Comparison of ENCODE assay signal across 15 cellular contexts in the genomic region with DNA sequence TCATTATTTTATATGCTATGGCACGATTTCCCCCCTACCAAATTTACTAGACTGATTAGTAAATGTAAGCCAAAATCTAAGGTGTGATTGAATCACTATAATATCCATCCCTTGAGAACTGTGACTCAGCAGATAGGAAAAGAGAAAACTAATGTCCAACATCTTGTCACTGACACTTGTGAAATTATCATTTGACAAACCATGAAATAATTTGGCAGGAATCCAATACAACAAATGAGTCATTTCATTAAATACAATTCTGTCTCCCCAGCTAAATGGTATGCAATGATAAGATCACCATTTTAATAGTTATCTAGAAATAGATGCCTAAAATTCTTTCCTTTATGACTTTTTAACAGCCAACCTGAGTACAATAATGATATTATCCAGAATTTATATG.
A peak's percentile ranks its signal among the peaks of the same experiment; 100 is the strongest.
DNase-seq lines count a peak whose midpoint lies in the region; FAIRE-seq and TF ChIP-seq lines count a peak whose summit lies in the region.
"Had no signal": no experiment of that assay in that cellular context is flagged by ENCODE, and none has a peak within 500 bp of the region (broad histone marks: within the 10 kb centered on the region; RNA-seq: fewer than 3 reads in every experiment).

No MANE protein-coding gene starts in this region.

- H3K27ac ChIP-seq in kidney (ENCODE audit: low read depth in 2 of 2, low read length in 2 of 2) = no peak overlapping the region
- H3K27ac ChIP-seq in transverse colon = no peak overlapping the region
- H3K27ac ChIP-seq: Peyer's patch had no signal

- H3K4me3 ChIP-seq in bronchial epithelial cell (ENCODE audit: low read depth, low read length) (no peak overlapping the region), kidney (ENCODE audit: low read length in 2 of 2) (no peak overlapping the region), transverse colon (no peak overlapping the region)
- H3K4me3 ChIP-seq: Peyer's patch had no signal

- H3K36me3 ChIP-seq in bronchial epithelial cell (ENCODE audit: control insufficient read depth, insufficient read depth, low read length) = no peaks in the 10 kb centered on the region
- no peaks in the 10 kb centered on the region for H3K36me3 ChIP-seq in kidney (ENCODE audit: control insufficient read depth in 1 of 2, insufficient read depth in 2 of 2, low read length in 2 of 2)
- H3K36me3 ChIP-seq in transverse colon = no peaks in the 10 kb centered on the region
- H3K36me3 ChIP-seq: Peyer's patch had no signal

- TF ChIP-seq CTCF in bronchial epithelial cell (IDR thresholded peaks at IDR 0.05; ENCODE audit: insufficient read depth, low read length, severe bottlenecking) (no peak), kidney (IDR thresholded peaks at IDR 0.05; ENCODE audit: borderline replicate concordance, extremely low read depth, insufficient read depth) (no peak), transverse colon (IDR thresholded peaks at IDR 0.05) (no peak)

- in situ Hi-C loops in transverse colon (cut with MboI; ENCODE audit: low pct_ligation_motif_present in 1 of 4, low pct_unique_long_range_greater_than_20kb in 1 of 4, low sequenced_read_pairs in 3 of 4) = no loop called here

- TF ChIP-seq EP300 in transverse colon (IDR thresholded peaks at IDR 0.05; ENCODE audit: low read depth) = no peak

- no peaks in the 10 kb centered on the region for H3K9me3 ChIP-seq in kidney (ENCODE audit: control insufficient read depth in 1 of 2, low read length in 2 of 2)
- H3K9me3 ChIP-seq in transverse colon = no peaks in the 10 kb centered on the region
- H3K9me3 ChIP-seq: Peyer's patch had no signal

- DNase-seq in COLO829 (ENCODE audit: low spot score) = peak; percentile 5
- DNase-seq in LHCN-M2 (ENCODE audit: low read depth) = peak; percentile 9
- peak; percentile 70 for DNase-seq in bronchial epithelial cell (ENCODE audit: low read depth)
- no peak for DNase-seq in kidney
- no peak for DNase-seq in transverse colon
- no peak for DNase-seq in stimulated activated CD4-positive, alpha-beta T cell treated with anti-CD3 and anti-CD28 coated beads, Interleukin-4, amount 100 ng/mL, for 4 hours
- DNase-seq in MV-4-11 (lab: John Stamatoyannopoulos, UW) = no peak
- DNase-seq: CD4-positive, alpha-beta T cell; DND-41; H7; NCI-H187; NCI-H510A; NCI-H82; Peyer's patch had no signal

- no peak for TF ChIP-seq POLR2A in transverse colon (IDR thresholded peaks at IDR 0.05)

- no peaks in the 10 kb centered on the region for H3K27me3 ChIP-seq in bronchial epithelial cell (ENCODE audit: control insufficient read depth, insufficient read depth, low read length)
- H3K27me3 ChIP-seq in transverse colon = no peaks in the 10 kb centered on the region
- H3K27me3 ChIP-seq: Peyer's patch had no signal

- intact Hi-C loops in kidney (cut with DNase I) = no loop called here
- intact Hi-C loops in transverse colon (cut with DNase I; ENCODE audit: low total_unique reads) = no loop called here

- H3K4me1 ChIP-seq in kidney (ENCODE audit: control insufficient read depth in 1 of 2, insufficient read depth in 1 of 2, low read depth in 1 of 2, low read length in 2 of 2) = no peaks in the 10 kb centered on the region
- no peaks in the 10 kb centered on the region for H3K4me1 ChIP-seq in transverse colon
- H3K4me1 ChIP-seq: Peyer's patch had no signal

- 18% methylated on average over 1 of the region's 1 CpG; no CpG with 5 or more reads in 1 of the 2 donors for WGBS in transverse colon (ENCODE audit: low coverage in 1 of 2), 2 donors

- H3K9ac ChIP-seq in kidney (ENCODE audit: low read length in 2 of 2) = no peak overlapping the region

- FAIRE-seq in bronchial epithelial cell (lab: Jason Lieb, UNC) (no peak), kidney (lab: Jason Lieb, UNC) (peak; percentile 3)
- FAIRE-seq: G401.6 had no signal

Comparison
In these comparisons a context has a peak if more than half of its experiments do, and no peak if none do; other contexts are left out.
1. DNase-seq: peak in COLO829 (single experiment), LHCN-M2 (single experiment) and bronchial epithelial cell (single experiment); none in kidney (single experiment), transverse colon (single experiment), stimulated activated CD4-positive, alpha-beta T cell treated with anti-CD3 and anti-CD28 coated beads, Interleukin-4, amount 100 ng/mL, for 4 hours (0 of 2) and MV-4-11 (single experiment).